11 cellular contexts compared by ENCODE assay signal in genomic region chr10:72753760-72754231, GRCh38.
DNase-seq lines count a peak whose midpoint lies in the region; ATAC-seq and TF ChIP-seq lines count a peak whose summit lies in the region.
"Had no signal": no experiment of that assay in that cellular context is flagged by ENCODE, and none has a peak within 500 bp of the region (broad histone marks: within the 10 kb centered on the region; RNA-seq: fewer than 3 reads in every experiment).

No MANE protein-coding gene starts in this region.

- no peaks in the 10 kb centered on the region for H3K27me3 Mint-ChIP-seq in stimulated activated naive CD8-positive, alpha-beta T cell treated with anti-CD3 and anti-CD28 coated beads, Interleukin-15, amount 100 ng/mL, for 72 hours
- no peaks in the 10 kb centered on the region for H3K27me3 Mint-ChIP-seq in endodermal cell (ENCODE audit: insufficient read depth)
- H3K27me3 Mint-ChIP-seq in naive thymus-derived CD8-positive, alpha-beta T cell, result no peaks in the 10 kb centered on the region

- H3K27me3 ChIP-seq in endodermal cell (ENCODE audit: control insufficient read depth, insufficient read depth, low read length, poor library complexity, severe bottlenecking) (no peaks in the 10 kb centered on the region), upper lobe of right lung (no peaks in the 10 kb centered on the region), transverse colon (no peaks in the 10 kb centered on the region)

- H3K9ac ChIP-seq in endodermal cell (ENCODE audit: extremely low read depth, low read length, poor library complexity, severe bottlenecking), result no peak overlapping the region
- H3K9ac ChIP-seq: parathyroid adenoma had no signal

- H3K4me3 Mint-ChIP-seq in stimulated activated naive CD8-positive, alpha-beta T cell treated with anti-CD3 and anti-CD28 coated beads, Interleukin-15, amount 100 ng/mL, for 72 hours, result no peak overlapping the region
- no peak overlapping the region for H3K4me3 Mint-ChIP-seq in endodermal cell
- H3K4me3 Mint-ChIP-seq in naive thymus-derived CD8-positive, alpha-beta T cell, result no peak overlapping the region

- H3K4me3 ChIP-seq in endodermal cell (ENCODE audit: low read length) (no peak overlapping the region), upper lobe of right lung (no peak overlapping the region), transverse colon (no peak overlapping the region)

- H3K27ac ChIP-seq in endodermal cell (ENCODE audit: low read depth, low read length) (no peak overlapping the region), upper lobe of right lung (no peak overlapping the region), transverse colon (no peak overlapping the region)
- H3K27ac ChIP-seq: parathyroid adenoma had no signal

- 50 to 90% methylated on average over 1 to 3 of the region's 3 CpGs for WGBS in endodermal cell (ENCODE audit: insufficient coverage in 1 of 2, insufficient read length in 1 of 2), 2 experiments
- WGBS in transverse colon (ENCODE audit: low coverage in 1 of 2), 2 donors, result 87 to 92% methylated on average over 2 to 3 of the region's 3 CpGs

- H3K4me1 Mint-ChIP-seq in stimulated activated naive CD8-positive, alpha-beta T cell treated with anti-CD3 and anti-CD28 coated beads, Interleukin-15, amount 100 ng/mL, for 72 hours, result peaks cover 7% of the 10 kb centered on the region
- peaks cover 54% of the 10 kb centered on the region for H3K4me1 Mint-ChIP-seq in endodermal cell
- peaks cover 0 to 15% (median 12%) of the 10 kb centered on the region in 4 donors for H3K4me1 Mint-ChIP-seq in naive thymus-derived CD8-positive, alpha-beta T cell

- in situ Hi-C loops in transverse colon (cut with MboI; ENCODE audit: low pct_ligation_motif_present in 1 of 4, low pct_unique_long_range_greater_than_20kb in 1 of 4, low sequenced_read_pairs in 3 of 4), result no loop called here

- H3K9me3 ChIP-seq in endodermal cell (ENCODE audit: control insufficient read depth, low read length), result no peaks in the 10 kb centered on the region
- H3K9me3 ChIP-seq in upper lobe of right lung, result no peaks in the 10 kb centered on the region
- H3K9me3 ChIP-seq in transverse colon, result no peaks in the 10 kb centered on the region

- peaks cover 15% of the 10 kb centered on the region for H3K4me1 ChIP-seq in endodermal cell (ENCODE audit: control insufficient read depth, insufficient read depth, low read length)
- no peaks in the 10 kb centered on the region for H3K4me1 ChIP-seq in upper lobe of right lung
- peaks cover 0 to 6% (median 0%) of the 10 kb centered on the region in 4 donors for H3K4me1 ChIP-seq in transverse colon

- H3K27ac Mint-ChIP-seq in stimulated activated naive CD8-positive, alpha-beta T cell treated with anti-CD3 and anti-CD28 coated beads, Interleukin-15, amount 100 ng/mL, for 72 hours, result no peak overlapping the region
- peak overlapping the region; percentile 88 for H3K27ac Mint-ChIP-seq in endodermal cell
- no peak overlapping the region for H3K27ac Mint-ChIP-seq in naive thymus-derived CD8-positive, alpha-beta T cell

- no peak for DNase-seq in stimulated activated naive CD8-positive, alpha-beta T cell treated with anti-CD3 and anti-CD28 coated beads, Interleukin-15, amount 100 ng/mL, for 72 hours
- DNase-seq in stimulated activated naive CD8-positive, alpha-beta T cell treated with anti-CD3 and anti-CD28 coated beads, Interleukin-15, Interleukin-2, amounts not matched to agents 100 U/mL and 50 U/mL, for 24 hours, result no peak
- DNase-seq in NOMO-1 treated with dmso at 0.1 percent for 144 hours (lab: John Stamatoyannopoulos, UW; ENCODE audit: unreplicated experiment), result peak; percentile 57
- DNase-seq in endodermal cell, result peak; percentile 64
- no peak for DNase-seq in upper lobe of right lung
- no peak for DNase-seq in naive thymus-derived CD8-positive, alpha-beta T cell
- DNase-seq in transverse colon, result no peak
- no peak for DNase-seq in dermis blood vessel endothelial cell
- DNase-seq: activated T-cell treated with anti-CD3 and anti-CD28 coated beads, Interleukin-2, amount 50 U/mL, for 48 hours; amygdala had no signal

- no peak for TF ChIP-seq POLR2A in transverse colon (IDR thresholded peaks at IDR 0.05)

- ATAC-seq in stimulated activated naive CD8-positive, alpha-beta T cell treated with anti-CD3 and anti-CD28 coated beads, Interleukin-15, amount 100 ng/mL, for 72 hours, result peak; percentile 61
- ATAC-seq in stimulated activated naive CD8-positive, alpha-beta T cell treated with anti-CD3 and anti-CD28 coated beads, Interleukin-15, Interleukin-2, amounts not matched to agents 100 U/mL and 50 U/mL, for 24 hours, result no peak
- peak; percentile 95 for ATAC-seq in upper lobe of right lung
- ATAC-seq in naive thymus-derived CD8-positive, alpha-beta T cell, result no peak

- H3K36me3 Mint-ChIP-seq in endodermal cell (ENCODE audit: low read depth), result peaks cover 4% of the 10 kb centered on the region
- H3K36me3 Mint-ChIP-seq in naive thymus-derived CD8-positive, alpha-beta T cell, result peaks cover 0 to 4% (median under 1%) of the 10 kb centered on the region in 3 donors

- POLR2A ChIA-PET in naive thymus-derived CD8-positive, alpha-beta T cell (lab: Charles Lee), result no interaction called here

- intact Hi-C loops in upper lobe of right lung (cut with DNase I) (no loop called here), transverse colon (cut with DNase I; ENCODE audit: low total_unique reads) (no loop called here)

- no peaks in the 10 kb centered on the region for H3K36me3 ChIP-seq in endodermal cell (ENCODE audit: control insufficient read depth, insufficient read depth, low read length)
- no peaks in the 10 kb centered on the region for H3K36me3 ChIP-seq in upper lobe of right lung
- no peaks in the 10 kb centered on the region for H3K36me3 ChIP-seq in transverse colon

- H3K9me3 Mint-ChIP-seq in stimulated activated naive CD8-positive, alpha-beta T cell treated with anti-CD3 and anti-CD28 coated beads, Interleukin-15, amount 100 ng/mL, for 72 hours, result no peaks in the 10 kb centered on the region
- no peaks in the 10 kb centered on the region for H3K9me3 Mint-ChIP-seq in endodermal cell
- H3K9me3 Mint-ChIP-seq in naive thymus-derived CD8-positive, alpha-beta T cell, result no peaks in the 10 kb centered on the region

- TF ChIP-seq EP300 in transverse colon (IDR thresholded peaks at IDR 0.05; ENCODE audit: low read depth), result no peak

- TF ChIP-seq CTCF in endodermal cell (conservative IDR thresholded peaks at IDR 0.05) (no peak), upper lobe of right lung (IDR thresholded peaks at IDR 0.05) (no peak), transverse colon (IDR thresholded peaks at IDR 0.05) (no peak)

Comparison
In these comparisons a context has a peak if more than half of its experiments do, and no peak if none do; other contexts are left out.
1. ATAC-seq: peak in stimulated activated naive CD8-positive, alpha-beta T cell treated with anti-CD3 and anti-CD28 coated beads, Interleukin-15, amount 100 ng/mL, for 72 hours (single experiment) and upper lobe of right lung (single experiment); none in stimulated activated naive CD8-positive, alpha-beta T cell treated with anti-CD3 and anti-CD28 coated beads, Interleukin-15, Interleukin-2, amounts not matched to agents 100 U/mL and 50 U/mL, for 24 hours (single experiment) and naive thymus-derived CD8-positive, alpha-beta T cell (0 of 2).
2. DNase-seq: peak in NOMO-1 treated with dmso at 0.1 percent for 144 hours (single experiment) and endodermal cell (single experiment); none in stimulated activated naive CD8-positive, alpha-beta T cell treated with anti-CD3 and anti-CD28 coated beads, Interleukin-15, amount 100 ng/mL, for 72 hours (0 of 2), stimulated activated naive CD8-positive, alpha-beta T cell treated with anti-CD3 and anti-CD28 coated beads, Interleukin-15, Interleukin-2, amounts not matched to agents 100 U/mL and 50 U/mL, for 24 hours (single experiment), upper lobe of right lung (single experiment), naive thymus-derived CD8-positive, alpha-beta T cell (0 of 10), transverse colon (single experiment) and dermis blood vessel endothelial cell (single experiment).